ENCODE assay signal across 18 cellular contexts in genomic region chr17:79083191-79083971, GRCh38. TPM values are rescaled to one million over a fixed set of nuclear protein-coding genes. Genes with fewer than 3 reads are reported as not detected.
DNase-seq lines count a peak whose midpoint lies in the region; ATAC-seq, FAIRE-seq and TF ChIP-seq lines count a peak whose summit lies in the region.
"Had no signal": no experiment of that assay in that cellular context is flagged by ENCODE, and none has a peak within 500 bp of the region (broad histone marks: within the 10 kb centered on the region; RNA-seq: fewer than 3 reads in every experiment).

No MANE protein-coding gene starts in this region.

- no peak for TF ChIP-seq EP300 in K562 (IDR thresholded peaks at IDR 0.05; ENCODE audit: low read length)

- H4K91ac ChIP-seq in neuronal stem cell (ENCODE audit: low read depth, low read length, poor library complexity), result no peak overlapping the region

- H2BK120ac ChIP-seq in neuronal stem cell (ENCODE audit: low read depth, low read length), result peak overlapping the region; percentile 31

- CTCF ChIA-PET in K562 (lab: Yijun Ruan, JAX; ENCODE audit: low intra/inter-chr PET ratio), result interaction anchor here (0.7 to 2.5 kb wide), 3 partner anchors 19 to 305 kb away, joined by 3 to 15 read pairs (median 7); no protein-coding TSS in a partner anchor

- no peaks in the 10 kb centered on the region for H3K9me3 ChIP-seq in K562 (replicated peaks; ENCODE audit: control insufficient read depth, insufficient read depth, low read depth, low read length)
- peaks cover 0 to 8% of the 10 kb centered on the region in 2 donors for H3K9me3 ChIP-seq in neuronal stem cell (replicated peaks in 1 of 2; ENCODE audit: control insufficient read depth in 2 of 2, insufficient read depth in 1 of 2, low read depth in 1 of 2, low read length in 2 of 2)
- H3K9me3 ChIP-seq in ascending aorta, result no peaks in the 10 kb centered on the region
- H3K9me3 ChIP-seq: BLaER1, MG63, SJSA1 had no signal

- DNase-seq in 8988T (peak; percentile 8), GM12892 (ENCODE audit: insufficient read length) (peak; percentile 26), K562 (ENCODE audit: extremely low read depth in 1 of 4, low spot score in 3 of 4) (no peak), neuronal stem cell (ENCODE audit: low spot score) (no peak), ascending aorta (ENCODE audit: low spot score in 2 of 2) (no peak), NCI-H1694 treated with DMSO at 0.1 percent for 48 hours (lab: John Stamatoyannopoulos, UW) (no peak)
- no peak for DNase-seq in activated CD4-positive, CD25-positive, alpha-beta regulatory T cell treated with anti-CD3 and anti-CD28 coated beads, Interleukin-2, amount 50 U/mL, for 72 hours
- DNase-seq: DMS79; NCI-H187 treated with DMSO at 0.1 percent for 48 hours; NCI-H2107; NCI-H510A; NK-92 treated with Interleukin-12 subunit alpha and Interleukin-12 subunit beta, amount 100 ng/mL, for 24 hours had no signal

- H3K4ac ChIP-seq in neuronal stem cell (ENCODE audit: low read length), result peak overlapping the region; percentile 84

- no peaks in the 10 kb centered on the region for H3K27me3 ChIP-seq in K562 (ENCODE audit: control insufficient read depth in 2 of 2, insufficient read depth in 2 of 2, low read length in 2 of 2)
- no peaks in the 10 kb centered on the region for H3K27me3 ChIP-seq in neuronal stem cell (ENCODE audit: control insufficient read depth in 3 of 3, insufficient read depth in 3 of 3, low read depth in 1 of 3, low read length in 3 of 3)
- no peaks in the 10 kb centered on the region for H3K27me3 ChIP-seq in ascending aorta
- H3K27me3 ChIP-seq: BLaER1, MG63, SJSA1 had no signal

- no peak overlapping the region for H2AFZ ChIP-seq in K562 (ENCODE audit: low read depth, low read length)
- no peak overlapping the region for H2AFZ ChIP-seq in neuronal stem cell (ENCODE audit: low read length)

- intact Hi-C loops in K562 (cut with micrococcal nuclease) (loop anchor here (2.0 to 5.0 kb wide), 2 partner anchors 19 to 36 kb away; no protein-coding TSS in a partner anchor), ascending aorta (cut with DNase I) (loop anchor here (2.0 kb wide), 1 partner anchor 65 kb away; no protein-coding TSS in a partner anchor)

- peak overlapping the region; percentile 64 for H3K18ac ChIP-seq in neuronal stem cell (ENCODE audit: low read length)

- H3K36me3 ChIP-seq in K562 (ENCODE audit: control insufficient read depth, insufficient read depth, low read length) (peaks cover 74% of the 10 kb centered on the region; the same call in 1 of the 3 replicates), neuronal stem cell (replicated peaks in 1 of 2; ENCODE audit: control insufficient read depth in 2 of 2, insufficient read depth in 2 of 2, low read length in 2 of 2) (peaks cover 51 to 52% of the 10 kb centered on the region in 2 donors), ascending aorta (peaks cover 51 to 68% of the 10 kb centered on the region in 2 donors)

- H2BK12ac ChIP-seq in neuronal stem cell (ENCODE audit: low read length), result peak overlapping the region; percentile 46

- peaks cover 19% of the 10 kb centered on the region for H4K20me1 ChIP-seq in K562 (replicated peaks; ENCODE audit: control insufficient read depth, insufficient read depth, low read length)

- H3K79me2 ChIP-seq in K562 (ENCODE audit: control insufficient read depth, insufficient read depth, low read length), result no peaks in the 10 kb centered on the region

- no peak for ATAC-seq in K562

- H3K27ac ChIP-seq in K562 (ENCODE audit: extremely low read depth, low read depth, low read length) (no peak overlapping the region), neuronal stem cell (replicated peaks; ENCODE audit: low read length) (no peak overlapping the region), ascending aorta (no peak overlapping the region)
- H3K27ac ChIP-seq: BLaER1, RWPE1, SJSA1 had no signal

- H3K14ac ChIP-seq in neuronal stem cell (ENCODE audit: low read length), result no peak overlapping the region

- TF ChIP-seq POLR2A in GM12892 (IDR thresholded peaks at IDR 0.05; ENCODE audit: low read depth, low read length) (no peak), K562 (conservative IDR thresholded peaks at IDR 0.05) (no peak)

- peaks cover 7% of the 10 kb centered on the region for H3K9me1 ChIP-seq in K562 (ENCODE audit: control insufficient read depth, insufficient read depth, low read length)

- no peak overlapping the region for H3K23ac ChIP-seq in neuronal stem cell (ENCODE audit: low read depth, low read length, poor library complexity)

- no peak for TF ChIP-seq RAD21 in K562 (CRISPR knock-in tag; conservative IDR thresholded peaks at IDR 0.05 in 1 of 2, IDR thresholded peaks at IDR 0.05 in 1 of 2)

- peak overlapping the region; percentile 74 for H2AK5ac ChIP-seq in neuronal stem cell (ENCODE audit: low read depth, low read length)

- H3K79me1 ChIP-seq in neuronal stem cell (ENCODE audit: low read depth, low read length), result peaks cover 8% of the 10 kb centered on the region

- H3K9ac ChIP-seq in K562 (ENCODE audit: insufficient read depth in 1 of 2, low read depth in 2 of 2, low read length in 2 of 2) (peak overlapping the region in 1 of 2 experiments; percentile 20; a peak in 1 of 4 replicates), neuronal stem cell (ENCODE audit: low read depth, low read length, poor library complexity) (no peak overlapping the region)
- H3K9ac ChIP-seq: BLaER1 had no signal

- H3K4me3 ChIP-seq in K562 (no peak overlapping the region), neuronal stem cell (ENCODE audit: low read length in 2 of 2) (no peak overlapping the region), ascending aorta (no peak overlapping the region)
- H3K4me3 ChIP-seq: BLaER1, MG63, SJSA1 had no signal

- POLR2A ChIA-PET in K562 (lab: Yijun Ruan, JAX), result interaction anchor here (0.6 to 1.0 kb wide), 5 partner anchors 11 to 587 kb away, joined by 3 to 4 read pairs (median 3); no protein-coding TSS in a partner anchor

- H2BK15ac ChIP-seq in neuronal stem cell (ENCODE audit: low read length), result no peak overlapping the region

- in situ Hi-C loops in K562 (cut with MboI), result no loop called here

- WGBS in K562 (ENCODE audit: insufficient coverage, low coverage, missing lambda C conversion rate), result 74% methylated on average over 27 of the region's 28 CpGs
- no CpG with 5 or more reads among the region's 28 CpGs for WGBS in neuronal stem cell (ENCODE audit: extremely low coverage in 2 of 2, insufficient read length in 2 of 2, insufficient replicate concordance in 1 of 2), 2 donors

- H2BK5ac ChIP-seq in neuronal stem cell (ENCODE audit: low read length), result peak overlapping the region; percentile 75

- TF ChIP-seq CTCF in K562 (IDR thresholded peaks at IDR 0.05 in 2 of 3, conservative IDR thresholded peaks at IDR 0.05 in 1 of 3; ENCODE audit: insufficient read depth in 2 of 3, low read depth in 1 of 3, low read length in 3 of 3) (no peak), ascending aorta (IDR thresholded peaks at IDR 0.05) (no peak)

- peaks cover 0 to 30% of the 10 kb centered on the region in 2 experiments; a peak in 2 of 5 replicates for H3K4me1 ChIP-seq in K562 (replicated peaks in 1 of 2; ENCODE audit: control insufficient read depth in 2 of 2, insufficient read depth in 2 of 2, low read length in 2 of 2)
- H3K4me1 ChIP-seq in neuronal stem cell (ENCODE audit: control insufficient read depth in 2 of 2, insufficient read depth in 1 of 2, low read depth in 1 of 2, low read length in 2 of 2), result no peaks in the 10 kb centered on the region
- H3K4me1 ChIP-seq in ascending aorta, result no peaks in the 10 kb centered on the region
- H3K4me1 ChIP-seq: SJSA1 had no signal

- no peak for FAIRE-seq in GM12892 (lab: Jason Lieb, UNC)
- FAIRE-seq in K562 (lab: Jason Lieb, UNC), result no peak
- FAIRE-seq: H54 had no signal

- H3K4me2 ChIP-seq in K562 (ENCODE audit: insufficient read depth, low read length), result no peak overlapping the region
- H3K4me2 ChIP-seq in neuronal stem cell (ENCODE audit: insufficient read depth, low read length, poor library complexity, severe bottlenecking), result no peak overlapping the region
- H3K4me2 ChIP-seq: BLaER1 had no signal

- H4K8ac ChIP-seq in neuronal stem cell (ENCODE audit: low read depth, low read length), result no peak overlapping the region

- no TSS peak for BruUV-seq in K562 (replicated peaks; lab: Mats Ljungman, UMichigan)

RNA-seq across cellular contexts. Expression of gene ENGASE, which starts 8.8 kb away (rescaled TPM):
- polyA plus RNA-seq in GM12892 (2012; ENCODE audit: missing spikeins), result 16.5 TPM
- total RNA-seq in K562 (2011; cell fraction: chromatin; rRNA removed; ENCODE audit: low replicate concordance), result 111 and 287 TPM in 2 replicates
- 149 and 158 TPM in 2 replicates for total RNA-seq in K562 (2011; cell fraction: nucleolus; rRNA removed)
- 121 and 125 TPM in 2 replicates for total RNA-seq in K562 (2011; cell fraction: nucleoplasm; rRNA removed)
- total RNA-seq in K562 (2014; rRNA removed), result 14.0 and 17.2 TPM in 2 replicates
- 6.5 and 9.1 TPM in 2 replicates for total RNA-seq in K562 (2014; rRNA removed; fragmentation: Illumina TruSeq; extraction: Trizol)
- total RNA-seq in K562 (2015; rRNA removed; fragmentation: Illumina TruSeq; extraction: Trizol), result 11.2 and 13.6 TPM in 2 replicates
- 32.3 and 45.5 TPM in 2 replicates for total RNA-seq in K562 (2021)
- polyA plus RNA-seq in K562 (2011; rRNA removed), result 16.4 and 22.8 TPM in 2 replicates
- polyA plus RNA-seq in K562 (2011; cell fraction: cytosol; rRNA removed), result 7.9 and 11.1 TPM in 2 replicates
- polyA plus RNA-seq in K562 (2011; cell fraction: nucleus; rRNA removed), result 246 and 319 TPM in 2 replicates
- 25.6 and 37.4 TPM in 2 replicates for polyA plus RNA-seq in K562 (2012)
- 13.9 and 15.2 TPM in 2 replicates for polyA plus RNA-seq in K562 (2014; fragmentation: Illumina TruSeq; extraction: Trizol)
- under 1 TPM; 0.06 to 0.14 TPM for polyA plus RNA-seq in K562 (2014; fragmentation: Nextera tagmentation; extraction: Ambion mirVana)
- 36.5 and 42.5 TPM in 2 replicates for polyA plus RNA-seq in K562 (2014; rRNA removed)
- 6.3 and 9.9 TPM in 2 replicates for polyA minus RNA-seq in K562 (2011; rRNA and poly(A)+ RNA removed)
- 5.7 and 13.2 TPM in 2 replicates for polyA minus RNA-seq in K562 (2011; cell fraction: cytosol; rRNA and poly(A)+ RNA removed)
- 49.8 and 50.9 TPM in 2 replicates for polyA minus RNA-seq in K562 (2011; cell fraction: nucleus; rRNA and poly(A)+ RNA removed)
- polyA plus RNA-seq in neuronal stem cell (2013, experiment 1 of 2), result 17.4 TPM
- 18.1 TPM for polyA plus RNA-seq in neuronal stem cell (2013, experiment 2 of 2)
- total RNA-seq in ascending aorta, result 13.2 TPM

RNA-seq across cellular contexts. Expression of gene C1QTNF1, which starts 59.4 kb away (rescaled TPM):
- polyA plus RNA-seq in GM12892 (2012; ENCODE audit: missing spikeins), result 0.08 TPM
- not detected in 2 replicates for total RNA-seq in K562 (2011; cell fraction: chromatin; rRNA removed; ENCODE audit: low replicate concordance)
- not detected in 2 replicates for total RNA-seq in K562 (2011; cell fraction: nucleolus; rRNA removed)
- not detected in 2 replicates for total RNA-seq in K562 (2011; cell fraction: nucleoplasm; rRNA removed)
- total RNA-seq in K562 (2014; rRNA removed) (not detected in 2 replicates), K562 (2014; rRNA removed; fragmentation: Illumina TruSeq; extraction: Trizol) (not detected in 2 replicates), K562 (2015; rRNA removed; fragmentation: Illumina TruSeq; extraction: Trizol) (not detected in 2 replicates), K562 (2021) (0.09 and 0.22 TPM in 2 replicates), ascending aorta (435 TPM)
- polyA plus RNA-seq in K562 (2011; rRNA removed) (not detected in 2 replicates), K562 (2014; fragmentation: Illumina TruSeq; extraction: Trizol) (not detected in 2 replicates), K562 (2014; fragmentation: Nextera tagmentation; extraction: Ambion mirVana) (not detected), K562 (2014; rRNA removed) (not detected in 2 replicates)
- polyA plus RNA-seq in K562 (2011; cell fraction: cytosol; rRNA removed), result not detected in 2 replicates
- not detected in 2 replicates for polyA plus RNA-seq in K562 (2011; cell fraction: nucleus; rRNA removed)
- polyA plus RNA-seq in K562 (2012), result not detected in 2 replicates
- not detected in 2 replicates for polyA minus RNA-seq in K562 (2011; rRNA and poly(A)+ RNA removed)
- not detected in 2 replicates for polyA minus RNA-seq in K562 (2011; cell fraction: cytosol; rRNA and poly(A)+ RNA removed)
- polyA minus RNA-seq in K562 (2011; cell fraction: nucleus; rRNA and poly(A)+ RNA removed), result not detected in 2 replicates
- polyA plus RNA-seq in neuronal stem cell (2013, experiment 1 of 2), result 1.3 TPM
- 1.6 TPM for polyA plus RNA-seq in neuronal stem cell (2013, experiment 2 of 2)
- total RNA-seq: CD4-positive, alpha-beta T cell had no signal

Comparison
In these comparisons a context has a peak if more than half of its experiments do, and no peak if none do; other contexts are left out.
1. DNase-seq: peak in 8988T (single experiment) and GM12892 (single experiment); none in K562 (0 of 4), neuronal stem cell (single experiment), ascending aorta (0 of 2), NCI-H1694 treated with DMSO at 0.1 percent for 48 hours (single experiment) and activated CD4-positive, CD25-positive, alpha-beta regulatory T cell treated with anti-CD3 and anti-CD28 coated beads, Interleukin-2, amount 50 U/mL, for 72 hours (single experiment).
2. RNA of gene C1QTNF1, which starts 59.4 kb away (total RNA-seq): 435 TPM in ascending aorta (single experiment); 0.09 to 0.22 TPM in K562; every median in the first group is over 100 times any median in the second.